In genomic region chr1:48093147-48093546, GRCh38 we compare ENCODE assay signal across 9 cellular contexts.
DNase-seq lines count a peak whose midpoint lies in the region; ATAC-seq and TF ChIP-seq lines count a peak whose summit lies in the region.
"Had no signal": no experiment of that assay in that cellular context is flagged by ENCODE, and none has a peak within 500 bp of the region (broad histone marks: within the 10 kb centered on the region; RNA-seq: fewer than 3 reads in every experiment).

No MANE protein-coding gene starts in this region.

- peaks cover 8% of the 10 kb centered on the region for H3K27me3 ChIP-seq in gastroesophageal sphincter

- H3K4me1 Mint-ChIP-seq in activated naive CD8-positive, alpha-beta T cell (ENCODE audit: low read depth), result peaks cover 7% of the 10 kb centered on the region
- peaks cover 6% of the 10 kb centered on the region for H3K4me1 Mint-ChIP-seq in activated naive CD8-positive, alpha-beta T cell treated with anti-CD3 and anti-CD28 coated beads, Interleukin-2, amount 50 U/mL, for 24 hours

- no peak overlapping the region for H3K27ac Mint-ChIP-seq in activated naive CD8-positive, alpha-beta T cell
- no peak overlapping the region for H3K27ac Mint-ChIP-seq in activated naive CD8-positive, alpha-beta T cell treated with anti-CD3 and anti-CD28 coated beads, Interleukin-2, amount 50 U/mL, for 24 hours

- WGBS in gastroesophageal sphincter (ENCODE audit: low coverage in 1 of 2), 2 donors, result 39 to 46% methylated on average over 8 of the region's 8 CpGs

- TF ChIP-seq EP300 in gastroesophageal sphincter (IDR thresholded peaks at IDR 0.05), result no peak

- TF ChIP-seq CTCF in VCaP (conservative IDR thresholded peaks at IDR 0.05), result no peak
- no peak for TF ChIP-seq CTCF in gastroesophageal sphincter (IDR thresholded peaks at IDR 0.05)

- no peaks in the 10 kb centered on the region for H3K36me3 ChIP-seq in gastroesophageal sphincter
- H3K36me3 ChIP-seq: SJSA1 had no signal

- peak overlapping the region; percentile 35 for H3K4me3 Mint-ChIP-seq in activated naive CD8-positive, alpha-beta T cell
- no peak overlapping the region for H3K4me3 Mint-ChIP-seq in activated naive CD8-positive, alpha-beta T cell treated with anti-CD3 and anti-CD28 coated beads, Interleukin-2, amount 50 U/mL, for 24 hours

- no peak for ATAC-seq in activated naive CD8-positive, alpha-beta T cell treated with anti-CD3 and anti-CD28 coated beads, Interleukin-2, amount 50 U/mL, for 24 hours
- ATAC-seq in gastroesophageal sphincter, result no peak

- H3K4me1 ChIP-seq in gastroesophageal sphincter, result no peaks in the 10 kb centered on the region
- H3K4me1 ChIP-seq: SJSA1 had no signal

- H3K4me3 ChIP-seq in gastroesophageal sphincter, result no peak overlapping the region
- H3K4me3 ChIP-seq: SJSA1 had no signal

- DNase-seq in activated naive CD8-positive, alpha-beta T cell treated with anti-CD3 and anti-CD28 coated beads, Interleukin-2, amount 50 U/mL, for 24 hours, result no peak
- peak; percentile 41 for DNase-seq in left kidney (ENCODE audit: low read depth, low spot score)
- no peak for DNase-seq in activated gamma-delta T cell treated with Interleukin-2 at 50 U/mL for 16 hours
- DNase-seq in C1 segment of cervical spinal cord (lab: John Stamatoyannopoulos, UW), result no peak

- H3K9me3 ChIP-seq in gastroesophageal sphincter, result no peaks in the 10 kb centered on the region
- H3K9me3 ChIP-seq: SJSA1 had no signal

- H3K36me3 Mint-ChIP-seq in activated naive CD8-positive, alpha-beta T cell, result no peaks in the 10 kb centered on the region
- no peaks in the 10 kb centered on the region for H3K36me3 Mint-ChIP-seq in activated naive CD8-positive, alpha-beta T cell treated with anti-CD3 and anti-CD28 coated beads, Interleukin-2, amount 50 U/mL, for 24 hours (ENCODE audit: low read depth)

- no peaks in the 10 kb centered on the region for H3K9me3 Mint-ChIP-seq in activated naive CD8-positive, alpha-beta T cell (ENCODE audit: low read depth)
- no peaks in the 10 kb centered on the region for H3K9me3 Mint-ChIP-seq in activated naive CD8-positive, alpha-beta T cell treated with anti-CD3 and anti-CD28 coated beads, Interleukin-2, amount 50 U/mL, for 24 hours

- peak overlapping the region; percentile 72 for H3K27ac ChIP-seq in VCaP
- no peak overlapping the region for H3K27ac ChIP-seq in gastroesophageal sphincter
- H3K27ac ChIP-seq: KMS-11, SJSA1 had no signal

- no peak for TF ChIP-seq POLR2A in gastroesophageal sphincter (IDR thresholded peaks at IDR 0.05)

- peaks cover 41% of the 10 kb centered on the region for H3K27me3 Mint-ChIP-seq in activated naive CD8-positive, alpha-beta T cell
- H3K27me3 Mint-ChIP-seq in activated naive CD8-positive, alpha-beta T cell treated with anti-CD3 and anti-CD28 coated beads, Interleukin-2, amount 50 U/mL, for 24 hours, result peaks cover 43% of the 10 kb centered on the region
